In genomic region chr6:127118505-127119360, GRCh38 we compare ENCODE assay signal across 8 cellular contexts. TPM values are rescaled to one million over a fixed set of nuclear protein-coding genes. Genes with fewer than 3 reads are reported as not detected.
DNase-seq lines count a peak whose midpoint lies in the region; ATAC-seq and TF ChIP-seq lines count a peak whose summit lies in the region.

RSPO3 (plus strand) TSS chr6:127118671; CDS start chr6:127119193, 522 bp downstream.

- no peaks in the 10 kb centered on the region for H3K9me3 ChIP-seq in heart right ventricle
- H3K9me3 ChIP-seq in prostate gland: no peaks in the 10 kb centered on the region

- H3K27ac Mint-ChIP-seq in activated T-helper 1 cell treated with anti-CD3 and anti-CD28 coated beads, Interleukin-12 subunit alpha, Interleukin-12 subunit beta, Interleukin-2, Interleukin-4 antibody, amounts not matched to agents 30 ng/mL and 10 ng/mL and 1 ng/mL, durations not matched to agents 14 hours and 24 hours and 36 hours: no peak within 1 kb of the TSS

- no peaks in the 10 kb centered on the region for H3K9me3 Mint-ChIP-seq in activated T-helper 1 cell treated with anti-CD3 and anti-CD28 coated beads, Interleukin-12 subunit alpha, Interleukin-12 subunit beta, Interleukin-2, Interleukin-4 antibody, amounts not matched to agents 30 ng/mL and 10 ng/mL and 1 ng/mL, durations not matched to agents 14 hours and 24 hours and 36 hours

- no peak for ATAC-seq in Right ventricle myocardium inferior
- peak in 1 of 8 donors; percentile 30 for ATAC-seq in heart right ventricle
- no peak for ATAC-seq in HG02981 (IDR thresholded peaks at IDR 0.05; ENCODE audit: unreplicated experiment)

- no peak within 1 kb of the TSS for H3K27ac ChIP-seq in heart right ventricle
- H3K27ac ChIP-seq in prostate gland: peak within 1 kb of the TSS; percentile 49 to 65

- peaks cover 12% of the 10 kb centered on the region for H3K4me1 Mint-ChIP-seq in activated T-helper 1 cell treated with anti-CD3 and anti-CD28 coated beads, Interleukin-12 subunit alpha, Interleukin-12 subunit beta, Interleukin-2, Interleukin-4 antibody, amounts not matched to agents 30 ng/mL and 10 ng/mL and 1 ng/mL, durations not matched to agents 14 hours and 24 hours and 36 hours (ENCODE audit: low read depth)

- TF ChIP-seq CTCF in heart right ventricle (IDR thresholded peaks at IDR 0.05) (no peak), prostate gland (IDR thresholded peaks at IDR 0.05) (no peak)

- H3K4me3 ChIP-seq in heart right ventricle (peak within 1 kb of the TSS; percentile 21 to 60 (median 56)), prostate gland (peak within 1 kb of the TSS; percentile 37 to 40)

- H3K4me1 ChIP-seq in heart right ventricle: peaks cover 4 to 32% (median 26%) of the 10 kb centered on the region in 9 donors
- H3K4me1 ChIP-seq in prostate gland (replicated peaks): no peaks in the 10 kb centered on the region

- 0 to 1% methylated on average over 55 to 67 of the region's 68 CpGs for WGBS in heart right ventricle, 2 donors
- WGBS in prostate gland: 3% methylated on average over 26 of the region's 68 CpGs

- H3K4me3 Mint-ChIP-seq in activated T-helper 1 cell treated with anti-CD3 and anti-CD28 coated beads, Interleukin-12 subunit alpha, Interleukin-12 subunit beta, Interleukin-2, Interleukin-4 antibody, amounts not matched to agents 30 ng/mL and 10 ng/mL and 1 ng/mL, durations not matched to agents 14 hours and 24 hours and 36 hours: peak within 1 kb of the TSS; percentile 76

- peaks cover 68% of the 10 kb centered on the region for H3K27me3 Mint-ChIP-seq in activated T-helper 1 cell treated with anti-CD3 and anti-CD28 coated beads, Interleukin-12 subunit alpha, Interleukin-12 subunit beta, Interleukin-2, Interleukin-4 antibody, amounts not matched to agents 30 ng/mL and 10 ng/mL and 1 ng/mL, durations not matched to agents 14 hours and 24 hours and 36 hours (ENCODE audit: insufficient read depth)

- intact Hi-C loops in Right ventricle myocardium inferior (cut with DNase I): no loop called here
- intact Hi-C loops in cardiac septum (cut with DNase I): loop anchor here (10.0 kb wide), 1 partner anchor 1134 kb away; the partner anchor contains the start of gene TRMT11
- intact Hi-C loops in activated T-helper 1 cell treated with anti-CD3 and anti-CD28 coated beads, Interleukin-12 subunit alpha, Interleukin-12 subunit beta, Interleukin-2, Interleukin-4 antibody, amounts not matched to agents 30 ng/mL and 10 ng/mL and 1 ng/mL, durations not matched to agents 14 hours and 24 hours and 36 hours (cut with micrococcal nuclease): loop anchor here (5.0 kb wide), 1 partner anchor 1371 kb away; the partner anchor contains the start of gene HEY2
- intact Hi-C loops in heart right ventricle (cut with DNase I): loop anchor here in 3 of 10 donors (5.0 kb wide), 3 partner anchors 311 to 1619 kb away; no protein-coding TSS in a partner anchor
- intact Hi-C loops in prostate gland (cut with DNase I): loop anchor here (10.0 kb wide), 3 partner anchors 314 to 1124 kb away; no protein-coding TSS in a partner anchor

- peaks cover 10 to 90% (median 54%) of the 10 kb centered on the region in 7 donors for H3K27me3 ChIP-seq in heart right ventricle
- H3K27me3 ChIP-seq in prostate gland (replicated peaks; ENCODE audit: insufficient read depth): peaks cover 5% of the 10 kb centered on the region

- H3K36me3 ChIP-seq in heart right ventricle (no peaks in the 10 kb centered on the region), prostate gland (no peaks in the 10 kb centered on the region)

- H3K36me3 Mint-ChIP-seq in activated T-helper 1 cell treated with anti-CD3 and anti-CD28 coated beads, Interleukin-12 subunit alpha, Interleukin-12 subunit beta, Interleukin-2, Interleukin-4 antibody, amounts not matched to agents 30 ng/mL and 10 ng/mL and 1 ng/mL, durations not matched to agents 14 hours and 24 hours and 36 hours (ENCODE audit: low read depth): no peaks in the 10 kb centered on the region

- no peak for TF ChIP-seq POLR2A in prostate gland (IDR thresholded peaks at IDR 0.05)

- peak; percentile 63 for DNase-seq in Right ventricle myocardium inferior (ENCODE audit: missing footprints)
- no peak for DNase-seq in cardiac septum (ENCODE audit: low spot score)
- DNase-seq in HT1080 (ENCODE audit: low read depth): peak; percentile 26
- DNase-seq in activated T-helper 1 cell treated with anti-CD3 and anti-CD28 coated beads, Interleukin-12 subunit alpha, Interleukin-12 subunit beta, Interleukin-2, Interleukin-4 antibody, amounts not matched to agents 30 ng/mL and 10 ng/mL and 1 ng/mL, durations not matched to agents 14 hours and 24 hours and 36 hours (ENCODE audit: low spot score): no peak
- no peak for DNase-seq in heart right ventricle
- no peak for DNase-seq in prostate gland (ENCODE audit: low spot score)
- no peak for DNase-seq in AML-193 (lab: John Stamatoyannopoulos, UW)

RNA-seq across cellular contexts. Expression of gene RSPO3, which starts in this region (rescaled TPM):
- total RNA-seq in Right ventricle myocardium inferior: 0.92 TPM
- 1.8 TPM for total RNA-seq in cardiac septum
- total RNA-seq in HT1080 (2014; rRNA removed; shearing (Covaris generic)): 0.10 and 0.11 TPM in 2 replicates
- polyA plus RNA-seq in HT1080 (2015; cell fraction: cytosol; rRNA removed): 0.08 and 0.12 TPM in 2 replicates
- polyA plus RNA-seq in HT1080 (2015; cell fraction: nucleus; rRNA removed): 0.05 and 0.22 TPM in 2 replicates
- total RNA-seq in activated T-helper 1 cell treated with anti-CD3 and anti-CD28 coated beads, Interleukin-12 subunit alpha, Interleukin-12 subunit beta, Interleukin-2, Interleukin-4 antibody, amounts not matched to agents 30 ng/mL and 10 ng/mL and 1 ng/mL, durations not matched to agents 14 hours and 24 hours and 36 hours: not detected in 2 replicates
- under 1 TPM in 9 of 10 donors, not detected in 1; 0.21 to 0.64 (median 0.37) TPM for total RNA-seq in heart right ventricle
- under 1 TPM; 0.20 to 0.73 TPM for polyA plus RNA-seq in heart right ventricle
- 1 to 10 TPM; 1.9 to 4.8 TPM for total RNA-seq in prostate gland

Comparison
In these comparisons a context has a peak if more than half of its experiments do, and no peak if none do; other contexts are left out.
1. Peak in DNase-seq in Right ventricle myocardium inferior; RNA of the gene not detected or under 1 TPM.
2. Peak in DNase-seq in HT1080; RNA of the gene not detected or under 1 TPM.
3. H3K27ac ChIP-seq: peak in prostate gland (2 of 2); none in heart right ventricle (0 of 10).